In genomic region chr17:42795061-42795460, GRCh38 we compare ENCODE assay signal across 33 cellular contexts. TPM values are rescaled to one million over a fixed set of nuclear protein-coding genes. Genes with fewer than 3 reads are reported as not detected.
"Had no signal": no experiment of that assay in that cellular context is flagged by ENCODE, and none has a peak within 500 bp of the region (broad histone marks: within the 10 kb centered on the region; RNA-seq: fewer than 3 reads in every experiment).

No MANE protein-coding gene starts in this region.

- H3K4me3 ChIP-seq: gastroesophageal sphincter, lower lobe of right lung, pancreas, prostate gland, skin epidermis, upper lobe of left lung, vagina had no signal

- DNase-seq: activated CD4-positive, alpha-beta T cell treated with anti-CD3 and anti-CD28 coated beads, Interleukin-2, amount 10 ng/mL, durations not matched to agents 7 days and 5 days; activated CD8-positive, alpha-beta T cell treated with anti-CD3 and anti-CD28 coated beads for 36 hours; activated naive CD4-positive, alpha-beta T cell; activated T-cell treated with anti-CD3 and anti-CD28 coated beads, Interleukin-2, amount 50 U/mL, for 4 hours; anterior cingulate cortex; effector memory CD8-positive, alpha-beta T cell; erythroblast; hypothalamus; kidney glomerular epithelial cell; lower lobe of right lung; mesenchymal stem cell; pancreas; retina; stimulated activated CD4-positive, alpha-beta T cell treated with anti-CD3 and anti-CD28 coated beads, Interleukin-12 subunit alpha, Interleukin-12 subunit beta, amount 100 ng/mL, for 4 hours; stimulated activated CD4-positive, alpha-beta T cell treated with anti-CD3 and anti-CD28 coated beads, Interleukin-4, amount 100 ng/mL, for 24 hours; stimulated activated naive CD8-positive, alpha-beta T cell treated with anti-CD3 and anti-CD28 coated beads, Interleukin-15, amount 100 ng/mL, for 72 hours; substantia nigra; T1000; upper lobe of left lung; WERI-Rb-1 had no signal

- H3K27me3 Mint-ChIP-seq: activated CD8-positive, alpha-beta T cell treated with anti-CD3 and anti-CD28 coated beads for 36 hours; activated naive CD8-positive, alpha-beta T cell; stimulated activated memory B cell treated with anti-CD40 and anti-IgM and Interleukin-4, amounts not matched to agents 10 μg/mL and 1 μg/mL and 100 μg/mL, for 72 hours; stimulated activated naive CD8-positive, alpha-beta T cell treated with anti-CD3 and anti-CD28 coated beads, Interleukin-15, amount 100 ng/mL, for 72 hours had no signal

- H3K4me1 ChIP-seq: prostate gland had no signal

- H3K9me3 ChIP-seq: gastroesophageal sphincter, lower lobe of right lung, pancreas, prostate gland, upper lobe of left lung, vagina had no signal

- H3K27ac ChIP-seq: gastroesophageal sphincter, lower lobe of right lung, pancreas, skin epidermis, upper lobe of left lung, vagina, WERI-Rb-1 had no signal

- H3K9me3 Mint-ChIP-seq: activated T-cell treated with anti-CD3 and anti-CD28 coated beads, Interleukin-2, amount 50 U/mL, for 4 hours; effector memory CD8-positive, alpha-beta T cell; natural killer cell treated with Interleukin-12 subunit alpha and Interleukin-12 subunit beta and Interleukin-15 and Interleukin-18, amount 100 ng/mL, for 72 hours had no signal

- H3K36me3 ChIP-seq: pancreas, prostate gland had no signal

- H3K4me3 Mint-ChIP-seq: activated CD4-positive, alpha-beta T cell treated with anti-CD3 and anti-CD28 coated beads, Interleukin-2, amount 10 ng/mL, durations not matched to agents 7 days and 5 days; activated CD8-positive, alpha-beta T cell treated with anti-CD3 and anti-CD28 coated beads for 36 hours; activated T-cell treated with anti-CD3 and anti-CD28 coated beads, Interleukin-2, amount 50 U/mL, for 4 hours; effector memory CD8-positive, alpha-beta T cell; natural killer cell treated with Interleukin-12 subunit alpha and Interleukin-12 subunit beta and Interleukin-15 and Interleukin-18, amount 100 ng/mL, for 72 hours; stimulated activated memory B cell treated with anti-CD40 and anti-IgM and Interleukin-4, amounts not matched to agents 10 μg/mL and 1 μg/mL and 100 μg/mL, for 72 hours; stimulated activated naive CD8-positive, alpha-beta T cell treated with anti-CD3 and anti-CD28 coated beads, Interleukin-15, amount 100 ng/mL, for 72 hours had no signal

- H3K27ac Mint-ChIP-seq: activated CD4-positive, alpha-beta T cell treated with anti-CD3 and anti-CD28 coated beads, Interleukin-2, amount 10 ng/mL, durations not matched to agents 7 days and 5 days; activated CD8-positive, alpha-beta T cell treated with anti-CD3 and anti-CD28 coated beads for 36 hours; activated naive CD8-positive, alpha-beta T cell; stimulated activated memory B cell treated with anti-CD40 and anti-IgM and Interleukin-4, amounts not matched to agents 10 μg/mL and 1 μg/mL and 100 μg/mL, for 72 hours had no signal

- H3K36me3 Mint-ChIP-seq: activated naive CD8-positive, alpha-beta T cell; natural killer cell treated with Interleukin-12 subunit alpha and Interleukin-12 subunit beta and Interleukin-15 and Interleukin-18, amount 100 ng/mL, for 72 hours had no signal

- ATAC-seq: activated CD4-positive, CD25-positive, alpha-beta regulatory T cell treated with anti-CD3 and anti-CD28 coated beads, Interleukin-2, amount 50 U/mL, for 24 hours; activated CD8-positive, alpha-beta T cell treated with anti-CD3 and anti-CD28 coated beads for 36 hours; activated T-cell treated with anti-CD3 and anti-CD28 coated beads, Interleukin-2, amount 50 U/mL, for 4 hours; effector memory CD8-positive, alpha-beta T cell; gastroesophageal sphincter; left lobe of liver; lower lobe of right lung; natural killer cell treated with Interleukin-12 subunit alpha and Interleukin-12 subunit beta and Interleukin-15 and Interleukin-18, amount 100 ng/mL, for 72 hours; pancreas; sciatic nerve; stimulated activated memory B cell treated with anti-CD40 and anti-IgM and Interleukin-4, amounts not matched to agents 10 μg/mL and 1 μg/mL and 100 μg/mL, for 72 hours; stimulated activated naive CD8-positive, alpha-beta T cell treated with anti-CD3 and anti-CD28 coated beads, Interleukin-15, amount 100 ng/mL, for 72 hours had no signal

RNA-seq across cellular contexts. Expression of gene CNTD1, which starts 3.6 kb away (rescaled TPM):
- total RNA-seq: activated CD4-positive, alpha-beta T cell treated with anti-CD3 and anti-CD28 coated beads, Interleukin-2, amount 10 ng/mL, durations not matched to agents 7 days and 5 days; activated T-cell treated with anti-CD3 and anti-CD28 coated beads, Interleukin-2, amount 50 U/mL, for 4 hours; bronchial epithelial cell; fibroblast of villous mesenchyme; left lobe of liver; natural killer cell treated with Interleukin-12 subunit alpha and Interleukin-12 subunit beta and Interleukin-15 and Interleukin-18, amount 100 ng/mL, for 72 hours; T-helper 1 cell treated with Interleukin-12 subunit alpha and Interleukin-12 subunit beta and Interleukin-4 antibody, amounts not matched to agents 30 ng/mL and 1 ng/mL, for 36 hours; vagina had no signal
